ENCODE assay signal across 23 cellular contexts in genomic region chr5:98365126-98365525, GRCh38.
A peak's percentile ranks its signal among the peaks of the same experiment; 100 is the strongest.
DNase-seq lines count a peak whose midpoint lies in the region; ATAC-seq, FAIRE-seq and TF ChIP-seq lines count a peak whose summit lies in the region.
"Had no signal": no experiment of that assay in that cellular context is flagged by ENCODE, and none has a peak within 500 bp of the region (broad histone marks: within the 10 kb centered on the region; RNA-seq: fewer than 3 reads in every experiment).

No MANE protein-coding gene starts in this region.

- H3K27ac ChIP-seq in SJCRH30 (peak overlapping the region; percentile 59), small intestine (ENCODE audit: low read depth in 1 of 2, low read length in 1 of 2) (no peak overlapping the region), prostate gland (no peak overlapping the region)
- H3K27ac ChIP-seq: PC-9, tibial nerve had no signal

- H3K27me3 ChIP-seq in SJCRH30 = no peaks in the 10 kb centered on the region
- H3K27me3 ChIP-seq in small intestine (ENCODE audit: control insufficient read depth in 2 of 2, insufficient read depth in 2 of 2, low read length in 2 of 2) = no peaks in the 10 kb centered on the region
- H3K27me3 ChIP-seq in prostate gland (replicated peaks; ENCODE audit: insufficient read depth) = no peaks in the 10 kb centered on the region
- H3K27me3 ChIP-seq: tibial nerve had no signal

- no peaks in the 10 kb centered on the region for H3K27me3 Mint-ChIP-seq in activated CD8-positive, alpha-beta T cell treated with anti-CD3 and anti-CD28 coated beads for 36 hours
- H3K27me3 Mint-ChIP-seq: CD4-positive, alpha-beta T cell had no signal

- no peaks in the 10 kb centered on the region for H3K9me3 Mint-ChIP-seq in activated CD8-positive, alpha-beta T cell treated with anti-CD3 and anti-CD28 coated beads for 36 hours
- H3K9me3 Mint-ChIP-seq: activated naive CD4-positive, alpha-beta T cell treated with anti-CD3 and anti-CD28 coated beads for 36 hours; CD4-positive, alpha-beta T cell had no signal

- no peaks in the 10 kb centered on the region for H3K4me1 Mint-ChIP-seq in activated CD8-positive, alpha-beta T cell treated with anti-CD3 and anti-CD28 coated beads for 36 hours (ENCODE audit: low read depth)
- H3K4me1 Mint-ChIP-seq: natural killer cell had no signal

- TF ChIP-seq CTCF in activated CD8-positive, alpha-beta T cell treated with anti-CD3 and anti-CD28 coated beads for 36 hours (IDR thresholded peaks at IDR 0.05) = no peak
- no peak for TF ChIP-seq CTCF in prostate gland (IDR thresholded peaks at IDR 0.05)

- WGBS in small intestine, 3 donors = 9 to 37% (median 22%) methylated on average over 2 of the region's 2 CpGs
- 29% methylated on average over 2 of the region's 2 CpGs for WGBS in prostate gland

- H3K27ac Mint-ChIP-seq in activated CD8-positive, alpha-beta T cell treated with anti-CD3 and anti-CD28 coated beads for 36 hours = no peak overlapping the region
- H3K27ac Mint-ChIP-seq: activated naive CD4-positive, alpha-beta T cell treated with anti-CD3 and anti-CD28 coated beads for 36 hours; CD4-positive, alpha-beta T cell; natural killer cell; WTC11 had no signal

- CTCF ChIA-PET in activated CD8-positive, alpha-beta T cell treated with anti-CD3 and anti-CD28 coated beads for 36 hours (lab: Charles Lee) = interaction anchor here (1.1 kb wide), 1 partner anchor 120 kb away, joined by 3 read pairs; no protein-coding TSS in a partner anchor

- H3K9me3 ChIP-seq in SJCRH30 (replicated peaks) (no peaks in the 10 kb centered on the region), small intestine (ENCODE audit: control insufficient read depth, low read depth) (no peaks in the 10 kb centered on the region), prostate gland (no peaks in the 10 kb centered on the region)

- no peaks in the 10 kb centered on the region for H3K36me3 Mint-ChIP-seq in activated CD8-positive, alpha-beta T cell treated with anti-CD3 and anti-CD28 coated beads for 36 hours (ENCODE audit: low read depth)
- H3K36me3 Mint-ChIP-seq: natural killer cell had no signal

- H3K4me1 ChIP-seq in SJCRH30 = peaks cover 20% of the 10 kb centered on the region
- H3K4me1 ChIP-seq in small intestine (ENCODE audit: control insufficient read depth in 2 of 2, insufficient read depth in 1 of 2, low read depth in 1 of 2, low read length in 1 of 2) = peaks cover 0 to 2% of the 10 kb centered on the region in 2 donors
- H3K4me1 ChIP-seq in prostate gland (replicated peaks) = no peaks in the 10 kb centered on the region
- H3K4me1 ChIP-seq: tibial nerve had no signal

- no peak overlapping the region for H3K4me3 Mint-ChIP-seq in activated CD8-positive, alpha-beta T cell treated with anti-CD3 and anti-CD28 coated beads for 36 hours
- H3K4me3 Mint-ChIP-seq: activated naive CD4-positive, alpha-beta T cell treated with anti-CD3 and anti-CD28 coated beads for 36 hours; CD4-positive, alpha-beta T cell; natural killer cell; WTC11 had no signal

- POLR2A ChIA-PET in activated CD8-positive, alpha-beta T cell treated with anti-CD3 and anti-CD28 coated beads for 36 hours (lab: Charles Lee) = no interaction called here

- peak; percentile 26 for DNase-seq in NCI-H1436 (lab: John Stamatoyannopoulos, UW)
- no peak for DNase-seq in NCI-H1436 treated with DMSO at 0.1 percent for 48 hours (lab: John Stamatoyannopoulos, UW)
- peak; percentile 30 for DNase-seq in NCI-H2171 (lab: John Stamatoyannopoulos, UW)
- peak; percentile 69 to 83 for DNase-seq in SJCRH30
- peak; percentile 49 for DNase-seq in small intestine
- no peak for DNase-seq in NCI-H2029 (lab: John Stamatoyannopoulos, UW)
- no peak for DNase-seq in activated CD8-positive, alpha-beta T cell treated with anti-CD3 and anti-CD28 coated beads for 36 hours
- DNase-seq in prostate gland (ENCODE audit: low spot score) = no peak
- DNase-seq: 8988T; activated naive CD4-positive, alpha-beta T cell treated with anti-CD3 and anti-CD28 coated beads for 36 hours; CD4-positive, alpha-beta T cell; glutamatergic neuron; islet precursor cell; natural killer cell; NCI-H226; PC-9; stimulated activated CD4-positive, alpha-beta T cell treated with anti-CD3 and anti-CD28 coated beads, Interleukin-2, amount 100 ng/mL, for 24 hours; SW 1271; T1000 had no signal

- ATAC-seq in activated CD8-positive, alpha-beta T cell treated with anti-CD3 and anti-CD28 coated beads for 36 hours = no peak
- ATAC-seq: K562, natural killer cell, Right ventricle myocardium inferior, WTC11 had no signal

- intact Hi-C loops in activated CD8-positive, alpha-beta T cell treated with anti-CD3 and anti-CD28 coated beads for 36 hours (cut with micrococcal nuclease) = no loop called here
- intact Hi-C loops in prostate gland (cut with DNase I) = no loop called here

- no peak overlapping the region for H3K4me3 ChIP-seq in SJCRH30
- no peak overlapping the region for H3K4me3 ChIP-seq in small intestine (ENCODE audit: low read depth in 1 of 2, low read length in 2 of 2)
- no peak overlapping the region for H3K4me3 ChIP-seq in prostate gland
- H3K4me3 ChIP-seq: K562, PC-9, tibial nerve had no signal

- no peaks in the 10 kb centered on the region for H3K36me3 ChIP-seq in SJCRH30
- no peaks in the 10 kb centered on the region for H3K36me3 ChIP-seq in small intestine (ENCODE audit: control insufficient read depth in 2 of 2, insufficient read depth in 2 of 2, low read length in 2 of 2)
- no peaks in the 10 kb centered on the region for H3K36me3 ChIP-seq in prostate gland
- H3K36me3 ChIP-seq: tibial nerve had no signal

- no peak for FAIRE-seq in small intestine (lab: Jason Lieb, UNC)
- FAIRE-seq: K562 had no signal

- TF ChIP-seq POLR2A in prostate gland (IDR thresholded peaks at IDR 0.05) = no peak

Comparison
In these comparisons a context has a peak if more than half of its experiments do, and no peak if none do; other contexts are left out.
1. DNase-seq: peak in NCI-H1436 (single experiment), NCI-H2171 (single experiment), SJCRH30 (2 of 2) and small intestine (single experiment); none in NCI-H1436 treated with DMSO at 0.1 percent for 48 hours (single experiment), NCI-H2029 (single experiment), activated CD8-positive, alpha-beta T cell treated with anti-CD3 and anti-CD28 coated beads for 36 hours (single experiment) and prostate gland (single experiment).